In the genomic region with DNA sequence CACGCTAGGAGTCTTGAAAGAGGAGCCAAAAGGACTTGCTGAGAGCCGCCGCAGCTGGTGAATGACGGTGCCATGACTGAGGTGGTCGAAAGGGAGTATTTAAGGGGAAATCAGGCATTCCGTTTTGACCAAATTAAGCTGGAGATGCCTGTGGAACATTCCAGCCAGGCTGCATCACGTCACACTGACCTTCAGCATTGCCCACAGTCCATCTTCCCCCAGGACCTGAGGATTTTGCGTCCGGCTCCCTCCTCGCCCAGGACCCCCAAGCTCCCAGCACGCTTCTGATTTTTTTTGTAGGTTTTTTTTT, we compare ENCODE assay signal across 1 cellular context.
TF ChIP-seq lines count a peak whose summit lies in the region.

No MANE protein-coding gene starts in this region.

TF ChIP-seq in endothelial cell of umbilical vein, 7 proteins besides CTCF, POLR2A, EP300 and RAD21 (continued from another document):
- no peak for TF ChIP-seq EZH2 (IDR thresholded peaks at IDR 0.05; ENCODE audit: borderline replicate concordance, low read depth, low read length, severe bottlenecking)
- peak; percentile 16 for TF ChIP-seq POLR2AphosphoS5 (IDR thresholded peaks at IDR 0.05; ENCODE audit: insufficient read depth, low read depth, low read length)
- no peak for TF ChIP-seq JUN (IDR thresholded peaks at IDR 0.05; ENCODE audit: borderline replicate concordance, insufficient read depth, insufficient read length, low read depth)
